ENCODE assay signal across 8 cellular contexts in genomic region chr14:105488781-105489606, GRCh38. TPM values are rescaled to one million over a fixed set of nuclear protein-coding genes. Genes with fewer than 3 reads are reported as not detected.
DNase-seq lines count a peak whose midpoint lies in the region; ATAC-seq and TF ChIP-seq lines count a peak whose summit lies in the region.

No MANE protein-coding gene starts in this region.

- no peak for ATAC-seq in heart left ventricle
- ATAC-seq in HG03520 (IDR thresholded peaks at IDR 0.05; ENCODE audit: unreplicated experiment), result no peak
- no peak for ATAC-seq in GM18909 (IDR thresholded peaks at IDR 0.05; ENCODE audit: poor library complexity, unreplicated experiment)

- 0 out of 2 replicates have a peak, but pooled peaks have one; percentile 24 for TF ChIP-seq POLR2A in Raji (IDR thresholded peaks at IDR 0.05; ENCODE audit: insufficient read depth, low read depth, low read length)
- no peak for TF ChIP-seq POLR2A in heart left ventricle (IDR thresholded peaks at IDR 0.05)
- no peak for TF ChIP-seq POLR2A in sigmoid colon (IDR thresholded peaks at IDR 0.05)

- H3K4me3 ChIP-seq in GM06990 (replicated peaks; ENCODE audit: low read depth, low read length) (peak overlapping the region; percentile 77), heart left ventricle (peak overlapping the region in 10 of 12 donors; percentile 7 to 85 (median 72)), sigmoid colon (peak overlapping the region in 2 of 4 donors; percentile 64 to 76)

- no peak for TF ChIP-seq EP300 in sigmoid colon (IDR thresholded peaks at IDR 0.05)

- H3K4me1 ChIP-seq in heart left ventricle, result peaks cover 13 to 80% (median 65%) of the 10 kb centered on the region in 12 donors
- H3K4me1 ChIP-seq in sigmoid colon, result peaks cover 0 to 66% (median 60%) of the 10 kb centered on the region in 4 donors

- H3K9me3 ChIP-seq in heart left ventricle, result no peaks in the 10 kb centered on the region
- no peaks in the 10 kb centered on the region for H3K9me3 ChIP-seq in sigmoid colon

- DNase-seq in GM06990 (ENCODE audit: extremely low read depth, insufficient read length) (no peak), heart left ventricle (peak in 3 of 5 donors; percentile 20 to 65 (median 52)), sigmoid colon (no peak), NCI-H2227 (lab: John Stamatoyannopoulos, UW; ENCODE audit: unreplicated experiment) (no peak), NCI-H2081 treated with DMSO at 0.1 percent for 48 hours (lab: John Stamatoyannopoulos, UW) (no peak)

- TF ChIP-seq CTCF in GM06990 (IDR thresholded peaks at IDR 0.05; ENCODE audit: insufficient read depth, low read length, poor library complexity, severe bottlenecking), result no peak
- TF ChIP-seq CTCF in heart left ventricle (IDR thresholded peaks at IDR 0.05), result no peak
- no peak for TF ChIP-seq CTCF in sigmoid colon (IDR thresholded peaks at IDR 0.05)

- intact Hi-C loops in heart left ventricle (cut with DNase I), result loop anchor here in 9 of 10 donors (1.0 to 10.0 kb wide), 7 partner anchors 14 to 118 kb away; partner anchors contain the start of genes CRIP2 (in 2 of the 9) and MTA1 (in 1 of the 9)
- intact Hi-C loops in sigmoid colon (cut with DNase I), result loop anchor here (2.0 kb wide), 1 partner anchor 118 kb away; no protein-coding TSS in a partner anchor

- H3K27me3 ChIP-seq in GM06990 (replicated peaks; ENCODE audit: control insufficient read depth, insufficient read depth, low read length), result no peaks in the 10 kb centered on the region
- no peaks in the 10 kb centered on the region for H3K27me3 ChIP-seq in heart left ventricle
- peaks cover 3 to 32% (median 27%) of the 10 kb centered on the region in 3 donors for H3K27me3 ChIP-seq in sigmoid colon

- H3K27ac ChIP-seq in heart left ventricle (peak overlapping the region in 11 of 12 donors; percentile 92 to 100 (median 96)), sigmoid colon (peak overlapping the region; percentile 91 to 99 (median 95))

- peaks cover 7% of the 10 kb centered on the region for H3K36me3 ChIP-seq in GM06990 (ENCODE audit: control insufficient read depth, insufficient read depth, low read length)
- peaks cover 0 to 9% (median 0%) of the 10 kb centered on the region in 9 donors for H3K36me3 ChIP-seq in heart left ventricle
- no peaks in the 10 kb centered on the region for H3K36me3 ChIP-seq in sigmoid colon

- WGBS in heart left ventricle, 4 donors, result 41 to 73% (median 55%) methylated on average over 11 to 21 of the region's 21 CpGs
- WGBS in sigmoid colon, 2 donors, result 51 to 64% methylated on average over 21 of the region's 21 CpGs

RNA-seq across cellular contexts. Expression of gene TEDC1, which starts 2.1 kb away (rescaled TPM):
- 10 to 100 TPM in 1 of 9 donors, 1 to 10 TPM in 7, under 1 TPM in 1; 0.94 to 12.4 (median 3.2) TPM for total RNA-seq in heart left ventricle
- 1 to 10 TPM; 4.8 to 6.7 TPM for polyA plus RNA-seq in heart left ventricle
- total RNA-seq in sigmoid colon, result 1 to 10 TPM in 2 of 4 donors, under 1 TPM in 2; 0.16 to 5.2 (median 1.0) TPM
- polyA plus RNA-seq in sigmoid colon, result 10 to 100 TPM; 17.8 to 36.0 (median 19.2) TPM

RNA-seq across cellular contexts. Expression of gene CRIP1, which starts 2.3 kb away (rescaled TPM):
- total RNA-seq in heart left ventricle, result 100 to 1,000 TPM in 1 of 9 donors, 10 to 100 TPM in 8; 12.1 to 195 (median 56.9) TPM
- polyA plus RNA-seq in heart left ventricle, result 100 to 1,000 TPM in 1 of 2 donors, 10 to 100 TPM in 1; 81.1 to 109 TPM
- 10 to 100 TPM in 3 of 4 donors, 1 to 10 TPM in 1; 4.9 to 24.3 (median 15.4) TPM for total RNA-seq in sigmoid colon
- polyA plus RNA-seq in sigmoid colon, result 100 to 1,000 TPM; 168 to 403 (median 199) TPM

RNA-seq across cellular contexts. Expression of gene CRIP2, which starts 14.4 kb away (rescaled TPM):
- 1,000 to 10,000 TPM in 2 of 9 donors, 100 to 1,000 TPM in 7; 695 to 1,715 (median 851) TPM for total RNA-seq in heart left ventricle
- polyA plus RNA-seq in heart left ventricle, result 1,000 to 10,000 TPM in 1 of 2 donors, 100 to 1,000 TPM in 1; 829 to 1,402 TPM
- 10 to 100 TPM; 49.8 to 79.5 (median 57.1) TPM for total RNA-seq in sigmoid colon
- polyA plus RNA-seq in sigmoid colon, result 10 to 100 TPM; 13.6 to 50.0 (median 34.2) TPM

RNA-seq across cellular contexts. Expression of gene TMEM121, which starts 37.4 kb away (rescaled TPM):
- total RNA-seq in heart left ventricle (1 to 10 TPM; 1.0 to 4.4 (median 2.0) TPM), sigmoid colon (1 to 10 TPM; 3.0 to 8.0 (median 6.2) TPM)
- polyA plus RNA-seq in heart left ventricle (1 to 10 TPM; 1.1 to 1.5 TPM), sigmoid colon (1 to 10 TPM in 1 of 3 donors, not detected in 2; 2.3 TPM)

Comparison
In these comparisons a context has a peak if more than half of its experiments do, and no peak if none do; other contexts are left out.
1. DNase-seq: peak in heart left ventricle (3 of 5); none in GM06990 (single experiment), sigmoid colon (single experiment), NCI-H2227 (single experiment) and NCI-H2081 treated with DMSO at 0.1 percent for 48 hours (single experiment).
2. RNA of gene CRIP2, which starts 14.4 kb away (total RNA-seq): 695 to 1,715 TPM in heart left ventricle; 49.8 to 79.5 TPM in sigmoid colon; every median in the first group is over 4 times any median in the second.